In the genomic region with DNA sequence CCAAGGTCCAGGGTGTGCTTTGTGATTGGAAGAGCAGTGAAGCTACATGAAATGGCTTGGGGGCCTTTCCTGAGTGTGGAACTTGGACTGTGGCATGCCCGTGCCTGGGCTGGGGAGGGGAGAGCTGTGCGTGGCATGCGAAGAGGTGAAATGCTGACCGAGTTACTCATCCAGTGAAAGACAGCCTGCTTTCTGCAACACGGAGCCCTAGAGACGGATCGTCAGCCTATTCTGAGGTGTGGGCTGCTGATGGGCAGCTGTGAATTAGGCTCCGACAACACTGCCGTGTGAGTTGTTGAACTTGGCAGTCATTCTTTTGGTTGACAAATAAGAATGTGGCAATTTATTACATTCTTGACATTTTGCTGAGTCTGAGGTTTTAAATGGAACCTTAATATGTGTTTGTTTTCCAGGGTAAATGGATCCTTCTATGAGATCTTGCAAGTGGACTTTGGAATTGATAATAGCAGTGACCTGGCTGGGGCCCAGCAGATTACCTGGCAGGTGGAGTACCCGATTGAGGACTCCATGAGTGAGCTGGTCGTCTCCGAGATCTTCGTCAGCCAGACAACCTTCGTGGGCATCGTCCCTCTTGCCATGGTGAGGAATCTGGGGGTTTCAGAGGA, we compare ENCODE assay signal across 23 cellular contexts.
"Had no signal": no experiment of that assay in that cellular context is flagged by ENCODE, and none has a peak within 500 bp of the region (broad histone marks: within the 10 kb centered on the region; RNA-seq: fewer than 3 reads in every experiment).

No MANE protein-coding gene starts in this region.

- H3K27ac Mint-ChIP-seq: immature natural killer cell; naive thymus-derived CD4-positive, alpha-beta T cell; nephron progenitor cell had no signal

- FAIRE-seq: kidney had no signal

- H3K4me3 Mint-ChIP-seq: immature natural killer cell; naive thymus-derived CD4-positive, alpha-beta T cell; nephron progenitor cell had no signal

- H3K4me1 ChIP-seq: esophagus muscularis mucosa, gastrocnemius medialis, heart right ventricle, sigmoid colon, suprapubic skin, thyroid gland, upper lobe of left lung, vagina had no signal

- DNase-seq: effector memory CD4-positive, alpha-beta T cell; gastrocnemius medialis; heart right ventricle; immature natural killer cell; kidney; left cardiac atrium; left ventricle myocardium superior; mesenchymal stem cell; midbrain; naive thymus-derived CD4-positive, alpha-beta T cell; nephron progenitor cell; posterior cingulate gyrus; sigmoid colon; stimulated activated CD4-positive, alpha-beta T cell treated with anti-CD3 and anti-CD28 coated beads, Interleukin-12 subunit alpha, Interleukin-12 subunit beta, amount 100 ng/mL, for 4 hours; stimulated activated naive CD4-positive, alpha-beta T cell; thyroid gland; upper lobe of left lung had no signal

- ATAC-seq: gastrocnemius medialis; heart right ventricle; left cardiac atrium; left ventricle myocardium superior; naive thymus-derived CD4-positive, alpha-beta T cell had no signal

- H3K4me1 Mint-ChIP-seq: immature natural killer cell, nephron progenitor cell had no signal

- H3K36me3 ChIP-seq: esophagus muscularis mucosa, gastrocnemius medialis, heart right ventricle, sigmoid colon, suprapubic skin, thyroid gland, upper lobe of left lung, vagina had no signal

- H3K9me3 ChIP-seq: gastrocnemius medialis, thyroid gland, vagina had no signal

- H3K4me3 ChIP-seq: esophagus muscularis mucosa, gastrocnemius medialis, heart right ventricle, lung, sigmoid colon, skin epidermis, suprapubic skin, thyroid gland, upper lobe of left lung, vagina had no signal

- H3K27ac ChIP-seq: epithelial cell of prostate, esophagus muscularis mucosa, gastrocnemius medialis, heart right ventricle, sigmoid colon, skin epidermis, suprapubic skin, thyroid gland, upper lobe of left lung, vagina had no signal

- H3K27me3 ChIP-seq: gastrocnemius medialis, sigmoid colon, suprapubic skin, thyroid gland, upper lobe of left lung, vagina had no signal
